In the genomic region with DNA sequence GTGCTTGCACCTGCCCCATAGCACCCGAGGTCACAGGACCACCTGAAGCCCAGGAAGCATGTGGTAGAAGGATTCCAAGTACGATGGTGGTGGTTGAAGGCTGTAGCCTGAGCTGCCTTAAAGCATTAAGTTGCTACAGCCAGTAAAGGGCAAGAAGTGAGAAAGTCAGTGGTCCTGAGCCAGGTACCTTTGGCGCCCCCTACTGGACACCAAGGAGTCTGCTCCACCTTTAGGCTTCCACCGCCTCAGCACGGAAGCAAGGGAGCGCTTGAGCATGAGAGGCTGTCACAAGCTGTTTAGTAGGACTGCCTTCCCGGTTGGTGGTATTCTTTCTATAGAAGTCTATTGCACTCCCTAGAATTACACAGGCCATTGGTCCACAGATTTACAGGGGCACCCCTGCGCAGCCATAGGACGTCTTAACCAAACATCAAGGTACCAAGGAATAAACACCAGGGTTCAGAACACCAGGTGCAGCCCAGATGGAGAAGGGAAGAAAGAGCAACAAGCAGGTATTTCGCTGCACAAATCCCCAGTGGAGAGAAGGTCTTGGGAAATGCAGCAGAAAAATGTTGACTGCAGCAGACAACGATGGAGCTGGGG, we compare ENCODE assay signal across 8 cellular contexts. TPM values are rescaled to one million over a fixed set of nuclear protein-coding genes. Genes with fewer than 3 reads are reported as not detected.
DNase-seq lines count a peak whose midpoint lies in the region; ATAC-seq and TF ChIP-seq lines count a peak whose summit lies in the region.

No MANE protein-coding gene starts in this region.

- no peak overlapping the region for H3K4me2 ChIP-seq in osteoblast (ENCODE audit: insufficient read depth, low read length)

- H3K36me3 ChIP-seq in osteoblast (ENCODE audit: insufficient read depth, low read length) (no peaks in the 10 kb centered on the region), transverse colon (no peaks in the 10 kb centered on the region)

- TF ChIP-seq POLR2A in transverse colon (IDR thresholded peaks at IDR 0.05) = no peak

- H3K27me3 ChIP-seq in osteoblast (ENCODE audit: insufficient read depth, low read length) = peaks cover 44% of the 10 kb centered on the region
- H3K27me3 ChIP-seq in transverse colon = peaks cover 93% of the 10 kb centered on the region

- TF ChIP-seq EP300 in transverse colon (IDR thresholded peaks at IDR 0.05; ENCODE audit: low read depth) = no peak

- peaks cover 6% of the 10 kb centered on the region for H3K4me1 Mint-ChIP-seq in activated T-cell treated with anti-CD3 and anti-CD28 coated beads, Interleukin-2, amount 50 U/mL, for 4 hours (ENCODE audit: low read depth)

- no peaks in the 10 kb centered on the region for H3K79me2 ChIP-seq in osteoblast (ENCODE audit: insufficient read depth, low read length)

- in situ Hi-C loops in transverse colon (cut with MboI; ENCODE audit: low pct_ligation_motif_present in 1 of 4, low pct_unique_long_range_greater_than_20kb in 1 of 4, low sequenced_read_pairs in 3 of 4) = loop anchor here in 2 of 4 donors (25.0 kb wide), 2 partner anchors 116 to 241 kb away; no protein-coding TSS in a partner anchor

- no peaks in the 10 kb centered on the region for H3K9me3 Mint-ChIP-seq in activated T-cell treated with anti-CD3 and anti-CD28 coated beads, Interleukin-2, amount 50 U/mL, for 4 hours

- no peak overlapping the region for H2AFZ ChIP-seq in osteoblast (ENCODE audit: low read length)

- H3K4me3 ChIP-seq in osteoblast (ENCODE audit: insufficient read depth, low read length) (no peak overlapping the region), transverse colon (no peak overlapping the region)

- peak; percentile 73 for DNase-seq in DMS153 (lab: John Stamatoyannopoulos, UW)
- peak; percentile 61 for DNase-seq in NOMO-1 treated with DMSO at 0.1 percent for 48 hours (lab: John Stamatoyannopoulos, UW; ENCODE audit: unreplicated experiment)
- DNase-seq in activated T-cell treated with anti-CD3 and anti-CD28 coated beads, Interleukin-2, amount 50 U/mL, for 4 hours = peak; percentile 40
- DNase-seq in fibroblast of the conjunctiva (ENCODE audit: low read depth) = peak; percentile 24
- no peak for DNase-seq in osteoblast (ENCODE audit: insufficient read length, low spot score, missing footprints)
- peak; percentile 57 for DNase-seq in transverse colon

- intact Hi-C loops in transverse colon (cut with DNase I; ENCODE audit: low total_unique reads) = no loop called here

- no peaks in the 10 kb centered on the region for H4K20me1 ChIP-seq in osteoblast (ENCODE audit: insufficient read depth, low read length)

- peak; percentile 71 for TF ChIP-seq CTCF in osteoblast (IDR thresholded peaks at IDR 0.05; ENCODE audit: extremely low read depth, low read depth, low read length)
- peak; percentile 42 to 73 (median 71) for TF ChIP-seq CTCF in transverse colon (IDR thresholded peaks at IDR 0.05)

- peak; percentile 53 for ATAC-seq in HG02973 (IDR thresholded peaks at IDR 0.05; ENCODE audit: unreplicated experiment)
- ATAC-seq in activated T-cell treated with anti-CD3 and anti-CD28 coated beads, Interleukin-2, amount 50 U/mL, for 4 hours = peak; percentile 52 to 59
- no peak for ATAC-seq in GM21737 (IDR thresholded peaks at IDR 0.05; ENCODE audit: unreplicated experiment)

- H3K9me3 ChIP-seq in osteoblast (ENCODE audit: low read depth, low read length) = no peaks in the 10 kb centered on the region
- H3K9me3 ChIP-seq in transverse colon = no peaks in the 10 kb centered on the region

- no peak overlapping the region for H3K4me3 Mint-ChIP-seq in activated T-cell treated with anti-CD3 and anti-CD28 coated beads, Interleukin-2, amount 50 U/mL, for 4 hours

- WGBS in transverse colon (ENCODE audit: low coverage in 1 of 2), 2 donors = 0 to 14% methylated on average over 1 to 11 of the region's 11 CpGs

- H3K27me3 Mint-ChIP-seq in activated T-cell treated with anti-CD3 and anti-CD28 coated beads, Interleukin-2, amount 50 U/mL, for 4 hours (ENCODE audit: low read depth) = peaks cover 58% of the 10 kb centered on the region

- H3K4me1 ChIP-seq in osteoblast (ENCODE audit: insufficient read depth, low read length) = no peaks in the 10 kb centered on the region
- H3K4me1 ChIP-seq in transverse colon = peaks cover 7 to 19% (median 17%) of the 10 kb centered on the region in 4 donors

- H3K27ac ChIP-seq in osteoblast (ENCODE audit: low read depth, low read length) (no peak overlapping the region), transverse colon (no peak overlapping the region)

- no peaks in the 10 kb centered on the region for H3K36me3 Mint-ChIP-seq in activated T-cell treated with anti-CD3 and anti-CD28 coated beads, Interleukin-2, amount 50 U/mL, for 4 hours (ENCODE audit: insufficient read depth)

RNA-seq across cellular contexts. Expression of gene CRTAC1, which starts 2.2 kb away (rescaled TPM):
- not detected for total RNA-seq in activated T-cell treated with anti-CD3 and anti-CD28 coated beads, Interleukin-2, amount 50 U/mL, for 4 hours
- total RNA-seq in osteoblast (not detected in 2 replicates), transverse colon (under 1 TPM in 2 of 4 donors, not detected in 2; 0.41 to 0.79 TPM)
